Comparison of ENCODE assay signal across 10 cellular contexts in the genomic region with DNA sequence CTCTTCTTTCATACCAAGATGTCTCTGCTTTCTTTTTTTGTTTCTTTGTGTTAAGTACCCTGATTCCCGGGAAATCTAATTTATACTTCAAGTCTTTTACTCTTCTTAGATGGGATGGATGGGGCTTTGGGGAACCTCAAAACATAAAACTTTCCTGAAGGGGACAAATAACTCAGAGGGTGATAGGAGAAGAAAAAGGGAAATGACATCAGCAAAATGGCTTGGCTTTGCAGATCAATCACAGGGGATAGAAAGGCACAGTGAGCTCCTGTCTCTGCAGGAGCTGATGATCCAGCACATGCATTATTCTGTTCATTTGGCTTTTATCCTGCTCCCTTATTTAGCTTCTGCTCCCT. TPM values are rescaled to one million over a fixed set of nuclear protein-coding genes. Genes with fewer than 3 reads are reported as not detected.
DNase-seq lines count a peak whose midpoint lies in the region; ATAC-seq, FAIRE-seq and TF ChIP-seq lines count a peak whose summit lies in the region.
"Had no signal": no experiment of that assay in that cellular context is flagged by ENCODE, and none has a peak within 500 bp of the region (broad histone marks: within the 10 kb centered on the region; RNA-seq: fewer than 3 reads in every experiment).

No MANE protein-coding gene starts in this region.

- H4K8ac ChIP-seq in H1 (ENCODE audit: extremely low read depth, insufficient read depth, low read length) = peak overlapping the region; percentile 81; the same call in 1 of the 2 replicates

- peak overlapping the region; percentile 100; the same call in 1 of the 2 replicates for H2BK15ac ChIP-seq in H1 (ENCODE audit: low read length)

- peak overlapping the region; percentile 99 for H2AK5ac ChIP-seq in H1 (ENCODE audit: low read depth, low read length)

- H4K91ac ChIP-seq in H1 (replicated peaks; ENCODE audit: insufficient read length, low read length) = peak overlapping the region; percentile 96

- ATAC-seq in psoas muscle (peak in 1 of 4 donors; percentile 5), HG03342 (IDR thresholded peaks at IDR 0.05; ENCODE audit: unreplicated experiment) (no peak)

- peak overlapping the region; percentile 67 for H2BK20ac ChIP-seq in H1 (ENCODE audit: low read length)

- TF ChIP-seq CTCF in H1 (IDR thresholded peaks at IDR 0.05; ENCODE audit: control extremely low read depth in 1 of 3, insufficient read depth in 1 of 3, low read depth in 1 of 3, low read length in 3 of 3) (no peak), psoas muscle (IDR thresholded peaks at IDR 0.05) (no peak), lower leg skin (IDR thresholded peaks at IDR 0.05) (no peak)

- peaks cover 4 to 20% of the 10 kb centered on the region in 2 experiments for H3K79me2 ChIP-seq in H1 (ENCODE audit: control insufficient read depth in 1 of 2, insufficient read depth in 2 of 2, low read length in 2 of 2)

- peak overlapping the region; percentile 99 for H2BK12ac ChIP-seq in H1 (ENCODE audit: low read depth, low read length)

- peak overlapping the region; percentile 78 to 99 for H3K4me2 ChIP-seq in H1 (ENCODE audit: insufficient read depth in 1 of 2, low read depth in 2 of 2, low read length in 2 of 2)

- WGBS in H1 (ENCODE audit: extremely low coverage in 1 of 2, insufficient coverage in 1 of 2, insufficient read length in 1 of 2, insufficient replicate concordance in 2 of 2, low coverage in 1 of 2, low lambda C conversion rate in 2 of 2, missing lambda C conversion rate in 1 of 2), 2 experiments = 0% methylated on average over 1 of the region's 1 CpG; no CpG with 5 or more reads in 1 of the 2 experiments
- WGBS in psoas muscle, 3 donors = 0 to 1% (median 0%) methylated on average over 1 of the region's 1 CpG
- 0% methylated on average over 1 of the region's 1 CpG for WGBS in lower leg skin, 2 donors

- H3K36me3 ChIP-seq in NT2/D1 (ENCODE audit: insufficient read depth, insufficient read length, low read length) (peaks cover 2% of the 10 kb centered on the region), H1 (ENCODE audit: control insufficient read depth in 2 of 4, insufficient read depth in 4 of 4, low read length in 3 of 4) (peaks cover 0 to 2% (median 1%) of the 10 kb centered on the region in 4 experiments; a peak in 2 of 8 replicates), psoas muscle (ENCODE audit: insufficient read depth in 1 of 2, low read depth in 1 of 2) (no peaks in the 10 kb centered on the region)

- H4K20me1 ChIP-seq in H1 (replicated peaks in 1 of 2; ENCODE audit: control insufficient read depth in 1 of 2, insufficient read depth in 2 of 2, low read length in 2 of 2) = no peaks in the 10 kb centered on the region

- no peak overlapping the region for H3K23ac ChIP-seq in H1 (ENCODE audit: insufficient read length)

- H3K18ac ChIP-seq in H1 (ENCODE audit: extremely low read depth, low read length) = peak overlapping the region; percentile 100

- H3K14ac ChIP-seq in H1 (ENCODE audit: insufficient read length) = no peak overlapping the region

- FAIRE-seq in H1 (lab: Jason Lieb, UNC) = no peak

- peak overlapping the region; percentile 98 for H2BK5ac ChIP-seq in H1 (ENCODE audit: low read depth, low read length)

- peak overlapping the region; percentile 48 for H3K56ac ChIP-seq in H1 (replicated peaks; ENCODE audit: insufficient read length, low read depth, low read length)

- DNase-seq in ELF-1 (ENCODE audit: low read depth, low spot score) (peak; percentile 59), NT2/D1 (ENCODE audit: low read depth, low spot score) (no peak), H1 (ENCODE audit: low read depth in 1 of 2, low spot score in 2 of 2) (no peak), psoas muscle (no peak), lower leg skin (ENCODE audit: low spot score in 2 of 2) (no peak), AG08396 (ENCODE audit: low spot score) (no peak)
- DNase-seq in stimulated activated CD4-positive, alpha-beta T cell treated with anti-CD3 and anti-CD28 coated beads, Interleukin-2, amount 100 ng/mL, for 24 hours = no peak

- no peak overlapping the region for H2AFZ ChIP-seq in H1 (ENCODE audit: low read length)

- TF ChIP-seq EP300 in H1 (IDR thresholded peaks at IDR 0.05; ENCODE audit: borderline replicate concordance in 1 of 2, low read depth in 2 of 2, low read length in 2 of 2) = no peak

- H3K27ac ChIP-seq in H1 (ENCODE audit: low read depth, low read length) (peak overlapping the region; percentile 95), psoas muscle (no peak overlapping the region)

- intact Hi-C loops in psoas muscle (cut with DNase I) (no loop called here), lower leg skin (cut with DNase I; ENCODE audit: low total_unique reads) (no loop called here)

- H3K23me2 ChIP-seq in H1 (ENCODE audit: low read depth, low read length) = peaks cover 36% of the 10 kb centered on the region

- H2BK120ac ChIP-seq in H1 (replicated peaks; ENCODE audit: low read depth, low read length) = peak overlapping the region; percentile 63

- peaks cover 5% of the 10 kb centered on the region; the same call in 1 of the 2 replicates for H3K79me1 ChIP-seq in H1 (ENCODE audit: low read depth, low read length)

- H3K4me1 ChIP-seq in NT2/D1 (ENCODE audit: insufficient read depth, insufficient read length) = no peaks in the 10 kb centered on the region
- H3K4me1 ChIP-seq in H1 (replicated peaks in 1 of 4; ENCODE audit: control insufficient read depth in 3 of 4, insufficient read depth in 4 of 4, low read length in 3 of 4) = peaks cover 0 to 20% (median 14%) of the 10 kb centered on the region in 4 experiments; a peak in 6 of 7 replicates
- H3K4me1 ChIP-seq in psoas muscle = peaks cover 20% of the 10 kb centered on the region

- TF ChIP-seq POLR2A in H1 (IDR thresholded peaks at IDR 0.05; ENCODE audit: control extremely low read depth in 1 of 2, low read depth in 2 of 2, low read length in 2 of 2) (no peak; a peak in 1 of 3 replicates), lower leg skin (IDR thresholded peaks at IDR 0.05) (no peak)

- H3K4me3 ChIP-seq in NT2/D1 (ENCODE audit: insufficient read length, low read depth) (peak overlapping the region; percentile 63), H1 (ENCODE audit: extremely low read depth in 1 of 4, insufficient read depth in 2 of 4, low read depth in 3 of 4, low read length in 4 of 4) (peak overlapping the region; percentile 70 to 82 (median 80); a peak in 7 of 8 replicates), psoas muscle (peak overlapping the region; percentile 54), lower leg skin (ENCODE audit: low read depth, poor library complexity, severe bottlenecking) (no peak overlapping the region)

- CTCF ChIA-PET in H1 (lab: Charles Lee; ENCODE audit: partially characterized antibody) = interaction anchor here (0.6 to 17.5 kb wide), 18 partner anchors 11 to 277 kb away, joined by 3 to 326 read pairs (median 6); a partner anchor contains a TSS

- H3K4ac ChIP-seq in H1 (replicated peaks; ENCODE audit: insufficient read length, low read depth, low read length) = no peak overlapping the region

- no peaks in the 10 kb centered on the region for H3K27me3 ChIP-seq in NT2/D1 (ENCODE audit: insufficient read depth, insufficient read length)
- no peaks in the 10 kb centered on the region for H3K27me3 ChIP-seq in H1 (replicated peaks in 1 of 4; ENCODE audit: control insufficient read depth in 3 of 4, extremely low read depth in 1 of 4, insufficient read depth in 3 of 4, low read length in 3 of 4)
- H3K27me3 ChIP-seq in psoas muscle (ENCODE audit: insufficient read depth in 3 of 3, low read length in 2 of 3) = no peaks in the 10 kb centered on the region

- POLR2A ChIA-PET in H1 (lab: Charles Lee; ENCODE audit: partially characterized antibody) = interaction anchor here (0.5 to 19.4 kb wide), 22 partner anchors 10 to 510 kb away, joined by 3 to 535 read pairs (median 6); a partner anchor contains a TSS

- peak overlapping the region; percentile 64 for H4K5ac ChIP-seq in H1 (ENCODE audit: insufficient read length, low read depth, low read length)

- H3K9ac ChIP-seq in NT2/D1 (ENCODE audit: insufficient read length, low read depth) = peak overlapping the region; percentile 85
- peak overlapping the region in 3 of 4 experiments; percentile 67 to 83 (median 80); a peak in 6 of 7 replicates for H3K9ac ChIP-seq in H1 (replicated peaks in 1 of 4; ENCODE audit: extremely low read depth in 1 of 4, low read depth in 3 of 4, low read length in 3 of 4)

- H3K9me3 ChIP-seq in NT2/D1 (ENCODE audit: insufficient read depth, low read length) (no peaks in the 10 kb centered on the region), H1 (ENCODE audit: insufficient read depth in 2 of 2, low read depth in 1 of 2, low read length in 1 of 2) (no peaks in the 10 kb centered on the region), psoas muscle (no peaks in the 10 kb centered on the region)

- TF ChIP-seq RAD21 in H1 (IDR thresholded peaks at IDR 0.05 in 1 of 2, conservative IDR thresholded peaks at IDR 0.05 in 1 of 2; ENCODE audit: low read depth in 2 of 2, low read length in 2 of 2) = no peak

RNA-seq across cellular contexts. Expression of a gene that starts 1.4 kb away (rescaled TPM):
- 52.1 and 52.3 TPM in 2 replicates for total RNA-seq in H1 (2021; fragmentation: NEBNext Ultra II Directional; extraction: Animal tissue kit (Norgen Biotek cat#: 25700))
- polyA plus RNA-seq in H1 (2011; rRNA removed) (79.3 and 105 TPM in 2 replicates), psoas muscle (under 1 TPM; 0.04 to 0.89 (median 0.61) TPM)
- polyA plus RNA-seq in H1 (2011; cell fraction: cytosol; rRNA removed) = 87.6 TPM
- 103 TPM for polyA plus RNA-seq in H1 (2011; cell fraction: nucleus; rRNA removed)
- 61.2 to 68.2 TPM (median 64.7 TPM) in 4 replicates for polyA plus RNA-seq in H1 (2012, experiment 1 of 2)
- polyA plus RNA-seq in H1 (2012, experiment 2 of 2) = 53.1 TPM
- 72.8 TPM for polyA plus RNA-seq in H1 (2013, experiment 1 of 2)
- 65.7 TPM for polyA plus RNA-seq in H1 (2013, experiment 2 of 2)
- polyA minus RNA-seq in H1 (2011; rRNA and poly(A)+ RNA removed) = 61.0 and 79.2 TPM in 2 replicates
- polyA minus RNA-seq in H1 (2011; cell fraction: cytosol; rRNA and poly(A)+ RNA removed) = 25.8 TPM
- 36.0 TPM for polyA minus RNA-seq in H1 (2011; cell fraction: nucleus; rRNA and poly(A)+ RNA removed)
- total RNA-seq in psoas muscle (under 1 TPM in 2 of 4 donors, not detected in 2; 0.30 to 0.48 TPM), lower leg skin (1 to 10 TPM in 1 of 4 donors, under 1 TPM in 3; 0.30 to 1.8 (median 0.51) TPM)
- total RNA-seq: epithelial cell of proximal tubule, LHCN-M2 had no signal

RNA-seq across cellular contexts. Expression of a gene that starts 12.6 kb away (rescaled TPM):
- total RNA-seq in H1 (2021; fragmentation: NEBNext Ultra II Directional; extraction: Animal tissue kit (Norgen Biotek cat#: 25700)) = 110 and 111 TPM in 2 replicates
- 183 and 188 TPM in 2 replicates for polyA plus RNA-seq in H1 (2011; rRNA removed)
- 157 TPM for polyA plus RNA-seq in H1 (2011; cell fraction: cytosol; rRNA removed)
- 218 TPM for polyA plus RNA-seq in H1 (2011; cell fraction: nucleus; rRNA removed)
- polyA plus RNA-seq in H1 (2012, experiment 1 of 2) = 89.8 to 118 TPM (median 111 TPM) in 4 replicates
- 169 TPM for polyA plus RNA-seq in H1 (2012, experiment 2 of 2)
- 75.6 TPM for polyA plus RNA-seq in H1 (2013, experiment 1 of 2)
- polyA plus RNA-seq in H1 (2013, experiment 2 of 2) = 85.8 TPM
- polyA minus RNA-seq in H1 (2011; rRNA and poly(A)+ RNA removed) = 138 and 140 TPM in 2 replicates
- polyA minus RNA-seq in H1 (2011; cell fraction: cytosol; rRNA and poly(A)+ RNA removed) = 57.2 TPM
- 97.0 TPM for polyA minus RNA-seq in H1 (2011; cell fraction: nucleus; rRNA and poly(A)+ RNA removed)
- total RNA-seq in psoas muscle = 10 to 100 TPM; 33.1 to 69.3 (median 51.1) TPM
- polyA plus RNA-seq in psoas muscle = 10 to 100 TPM; 48.5 to 91.5 (median 69.7) TPM
- 100 to 1,000 TPM; 113 to 139 (median 126) TPM for total RNA-seq in lower leg skin

RNA-seq across cellular contexts. Expression of a gene that starts 16.4 kb away (rescaled TPM):
- 19.8 and 20.4 TPM in 2 replicates for total RNA-seq in H1 (2021; fragmentation: NEBNext Ultra II Directional; extraction: Animal tissue kit (Norgen Biotek cat#: 25700))
- polyA plus RNA-seq in H1 (2011; rRNA removed) (12.2 and 30.2 TPM in 2 replicates), psoas muscle (1 to 10 TPM; 6.4 to 7.0 (median 6.8) TPM)
- polyA plus RNA-seq in H1 (2011; cell fraction: cytosol; rRNA removed) = 22.3 TPM
- polyA plus RNA-seq in H1 (2011; cell fraction: nucleus; rRNA removed) = 6.4 TPM
- polyA plus RNA-seq in H1 (2012, experiment 1 of 2) = 20.3 to 29.7 TPM (median 25.5 TPM) in 4 replicates
- 51.2 TPM for polyA plus RNA-seq in H1 (2012, experiment 2 of 2)
- 25.8 TPM for polyA plus RNA-seq in H1 (2013, experiment 1 of 2)
- 33.2 TPM for polyA plus RNA-seq in H1 (2013, experiment 2 of 2)
- 4.2 and 7.2 TPM in 2 replicates for polyA minus RNA-seq in H1 (2011; rRNA and poly(A)+ RNA removed)
- polyA minus RNA-seq in H1 (2011; cell fraction: cytosol; rRNA and poly(A)+ RNA removed) = 5.0 TPM
- 3.5 TPM for polyA minus RNA-seq in H1 (2011; cell fraction: nucleus; rRNA and poly(A)+ RNA removed)
- total RNA-seq in psoas muscle (1 to 10 TPM; 4.7 to 7.6 (median 6.1) TPM), lower leg skin (1 to 10 TPM in 2 of 4 donors, under 1 TPM in 1, not detected in 1; 0.46 to 3.4 (median 3.4) TPM)

RNA-seq across cellular contexts. Expression of a gene that starts 20.3 kb away (rescaled TPM):
- total RNA-seq in H1 (2021; fragmentation: NEBNext Ultra II Directional; extraction: Animal tissue kit (Norgen Biotek cat#: 25700)) = 114 and 123 TPM in 2 replicates
- polyA plus RNA-seq in H1 (2011; rRNA removed) = 10.2 and 20.7 TPM in 2 replicates
- polyA plus RNA-seq in H1 (2011; cell fraction: cytosol; rRNA removed) = 33.6 TPM
- polyA plus RNA-seq in H1 (2011; cell fraction: nucleus; rRNA removed) = 3.6 TPM
- polyA plus RNA-seq in H1 (2012, experiment 1 of 2) = 122 to 225 TPM (median 147 TPM) in 4 replicates
- 10.2 TPM for polyA plus RNA-seq in H1 (2012, experiment 2 of 2)
- polyA plus RNA-seq in H1 (2013, experiment 1 of 2) = 66.2 TPM
- polyA plus RNA-seq in H1 (2013, experiment 2 of 2) = 67.9 TPM
- polyA minus RNA-seq in H1 (2011; rRNA and poly(A)+ RNA removed) = 16.2 and 20.3 TPM in 2 replicates
- 18.1 TPM for polyA minus RNA-seq in H1 (2011; cell fraction: cytosol; rRNA and poly(A)+ RNA removed)
- 14.0 TPM for polyA minus RNA-seq in H1 (2011; cell fraction: nucleus; rRNA and poly(A)+ RNA removed)
- total RNA-seq in psoas muscle = 10 to 100 TPM; 26.9 to 37.4 (median 31.9) TPM
- 10 to 100 TPM; 14.4 to 93.0 (median 23.2) TPM for polyA plus RNA-seq in psoas muscle
- 10 to 100 TPM; 12.3 to 14.2 (median 13.2) TPM for total RNA-seq in lower leg skin

RNA-seq across cellular contexts. Expression of a gene that starts 26.2 kb away (rescaled TPM):
- 9.6 and 10.6 TPM in 2 replicates for total RNA-seq in H1 (2021; fragmentation: NEBNext Ultra II Directional; extraction: Animal tissue kit (Norgen Biotek cat#: 25700))
- polyA plus RNA-seq in H1 (2011; rRNA removed) = 23.3 and 33.3 TPM in 2 replicates
- polyA plus RNA-seq in H1 (2011; cell fraction: cytosol; rRNA removed) = 23.2 TPM
- 24.1 TPM for polyA plus RNA-seq in H1 (2011; cell fraction: nucleus; rRNA removed)
- polyA plus RNA-seq in H1 (2012, experiment 1 of 2) = 14.7 to 18.2 TPM (median 17.7 TPM) in 4 replicates
- polyA plus RNA-seq in H1 (2012, experiment 2 of 2) = 16.4 TPM
- polyA plus RNA-seq in H1 (2013, experiment 1 of 2) = 10.0 TPM
- polyA plus RNA-seq in H1 (2013, experiment 2 of 2) = 9.6 TPM
- 24.5 and 28.3 TPM in 2 replicates for polyA minus RNA-seq in H1 (2011; rRNA and poly(A)+ RNA removed)
- polyA minus RNA-seq in H1 (2011; cell fraction: cytosol; rRNA and poly(A)+ RNA removed) = 8.8 TPM
- 10.9 TPM for polyA minus RNA-seq in H1 (2011; cell fraction: nucleus; rRNA and poly(A)+ RNA removed)
- 10 to 100 TPM in 3 of 4 donors, 1 to 10 TPM in 1; 6.2 to 23.4 (median 14.5) TPM for total RNA-seq in psoas muscle
- 10 to 100 TPM in 2 of 3 donors, 1 to 10 TPM in 1; 1.6 to 11.7 (median 11.6) TPM for polyA plus RNA-seq in psoas muscle
- 10 to 100 TPM; 16.1 to 34.8 (median 23.4) TPM for total RNA-seq in lower leg skin

Comparison
In these comparisons a context has a peak if more than half of its experiments do, and no peak if none do; other contexts are left out.
1. RNA of a gene that starts 1.4 kb away (total RNA-seq): 52.1 to 52.3 TPM in H1; 0.30 to 1.8 TPM in lower leg skin and 0.30 to 0.48 TPM in psoas muscle; every median in the first group is over 10 times any median in the second.